ENCODE assay signal across 9 cellular contexts in the genomic region with DNA sequence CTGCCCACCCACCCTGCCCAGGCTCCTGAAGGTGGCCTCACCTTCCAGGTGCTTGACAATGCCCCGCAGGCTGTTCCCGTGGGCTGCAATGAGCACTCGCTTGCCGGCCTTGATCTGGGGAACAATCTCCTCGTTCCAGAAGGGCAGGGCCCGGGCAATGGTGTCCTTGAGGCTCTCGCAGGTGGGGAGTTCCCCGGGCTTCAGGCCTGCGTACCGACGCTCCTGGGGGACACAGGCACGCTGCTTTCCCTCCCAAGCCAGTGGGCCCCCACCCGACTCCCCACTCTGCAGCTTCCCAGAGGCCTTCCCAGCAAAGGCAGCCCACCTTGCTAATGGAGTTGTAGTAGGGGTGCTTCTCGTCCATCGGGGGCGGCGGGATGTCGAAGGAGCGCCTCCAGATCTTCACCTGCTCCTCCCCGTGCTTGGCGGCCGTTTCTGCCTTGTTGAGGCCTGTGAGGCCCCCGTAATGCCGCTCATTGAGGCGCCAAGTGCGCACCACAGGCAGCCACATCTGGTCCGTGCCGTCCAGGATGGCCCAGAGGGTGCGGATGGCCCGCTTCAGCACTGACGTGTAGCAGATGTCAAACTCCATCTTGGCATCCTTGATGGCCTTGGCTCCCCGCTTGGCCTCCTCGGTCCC. TPM values are rescaled to one million over a fixed set of nuclear protein-coding genes. Genes with fewer than 3 reads are reported as not detected.
A peak's percentile ranks its signal among the peaks of the same experiment; 100 is the strongest.
DNase-seq lines count a peak whose midpoint lies in the region; ATAC-seq lines count a peak whose summit lies in the region.
"Had no signal": no experiment of that assay in that cellular context is flagged by ENCODE, and none has a peak within 500 bp of the region (broad histone marks: within the 10 kb centered on the region; RNA-seq: fewer than 3 reads in every experiment).

No MANE protein-coding gene starts in this region.

- H3K4me2 ChIP-seq in mesenchymal stem cell (ENCODE audit: low read length, poor library complexity, severe bottlenecking), result no peak overlapping the region

- intact Hi-C loops in Right ventricle myocardium superior (cut with DNase I), result no loop called here

- no peak overlapping the region for H3K4ac ChIP-seq in mesenchymal stem cell (ENCODE audit: low read depth in 1 of 2, low read length in 2 of 2)

- H4K8ac ChIP-seq in mesenchymal stem cell (ENCODE audit: low read length), result no peak overlapping the region

- peaks cover 9% of the 10 kb centered on the region for H3K4me1 ChIP-seq in rectal smooth muscle tissue (ENCODE audit: control insufficient read depth, insufficient read depth, low read length)
- H3K4me1 ChIP-seq in mesenchymal stem cell (ENCODE audit: control insufficient read depth, insufficient read depth, low read depth, low read length), result peaks cover 17% of the 10 kb centered on the region

- peaks cover 2% of the 10 kb centered on the region for H3K79me1 ChIP-seq in mesenchymal stem cell (replicated peaks; ENCODE audit: low read length, poor library complexity, severe bottlenecking)

- no peak overlapping the region for H2BK12ac ChIP-seq in mesenchymal stem cell (ENCODE audit: low read length in 2 of 2)

- H3K9me3 ChIP-seq in mesenchymal stem cell (ENCODE audit: control insufficient read depth, low read length), result no peaks in the 10 kb centered on the region

- no peak overlapping the region for H2BK5ac ChIP-seq in mesenchymal stem cell (ENCODE audit: low read depth, low read length, poor library complexity, severe bottlenecking)

- 66% methylated on average over 27 of the region's 33 CpGs for WGBS in mesenchymal stem cell

- H2BK120ac ChIP-seq in mesenchymal stem cell (ENCODE audit: low read depth, low read length), result no peak overlapping the region

- no peak overlapping the region for H2BK15ac ChIP-seq in mesenchymal stem cell (ENCODE audit: low read depth, poor library complexity, severe bottlenecking)

- H3K4me3 ChIP-seq in rectal smooth muscle tissue (ENCODE audit: low read length) (peak overlapping the region; percentile 5), mesenchymal stem cell (ENCODE audit: insufficient read depth in 1 of 2, low read depth in 1 of 2, low read length in 2 of 2) (no peak overlapping the region)

- H3K23ac ChIP-seq in mesenchymal stem cell (ENCODE audit: low read length in 2 of 2), result peak overlapping the region in 1 of 2 experiments; percentile 34

- H3K18ac ChIP-seq in mesenchymal stem cell (ENCODE audit: low read depth in 1 of 2, low read length in 2 of 2), result peak overlapping the region in 1 of 2 experiments; percentile 54

- H4K91ac ChIP-seq in mesenchymal stem cell (ENCODE audit: low read length), result no peak overlapping the region

- peak; percentile 74 for DNase-seq in DMS 273 (lab: John Stamatoyannopoulos, UW; ENCODE audit: unreplicated experiment)
- no peak for DNase-seq in DMS 273 treated with DMSO at 0.1 percent for 48 hours (lab: John Stamatoyannopoulos, UW)
- peak; percentile 48 for DNase-seq in RPMI7951 (ENCODE audit: low read depth)
- no peak for DNase-seq in Right ventricle myocardium superior
- no peak for DNase-seq in mesenchymal stem cell
- DNase-seq in AG08395 (ENCODE audit: low spot score), result no peak

- H2AK5ac ChIP-seq in mesenchymal stem cell (ENCODE audit: low read length, severe bottlenecking), result no peak overlapping the region

- H3K14ac ChIP-seq in mesenchymal stem cell (ENCODE audit: low read length in 2 of 2), result no peak overlapping the region

- no peak overlapping the region for H3K27ac ChIP-seq in rectal smooth muscle tissue (ENCODE audit: low read depth, low read length)
- no peak overlapping the region for H3K27ac ChIP-seq in mesenchymal stem cell (ENCODE audit: low read length, poor library complexity, severe bottlenecking)

- peak; percentile 5 for ATAC-seq in Right ventricle myocardium superior (ENCODE audit: poor library complexity)
- ATAC-seq in GM19023 (IDR thresholded peaks at IDR 0.05; ENCODE audit: unreplicated experiment), result no peak

- H3K36me3 ChIP-seq in rectal smooth muscle tissue (ENCODE audit: control insufficient read depth, insufficient read depth, low read length), result peaks cover 11% of the 10 kb centered on the region
- peaks cover 25 to 31% of the 10 kb centered on the region in 2 experiments for H3K36me3 ChIP-seq in mesenchymal stem cell (ENCODE audit: control insufficient read depth in 1 of 2, insufficient read depth in 2 of 2, low read depth in 1 of 2, low read length in 2 of 2)

- H3K27me3 ChIP-seq in rectal smooth muscle tissue (ENCODE audit: control insufficient read depth, insufficient read depth, low read length) (no peaks in the 10 kb centered on the region), mesenchymal stem cell (ENCODE audit: control insufficient read depth in 1 of 2, insufficient read depth in 1 of 2, low read length in 2 of 2) (no peaks in the 10 kb centered on the region)

- no peak overlapping the region for H3K9ac ChIP-seq in rectal smooth muscle tissue (ENCODE audit: low read length)
- no peak overlapping the region for H3K9ac ChIP-seq in mesenchymal stem cell (ENCODE audit: low read length)

- H2AFZ ChIP-seq in mesenchymal stem cell (ENCODE audit: low read depth, low read length), result no peak overlapping the region

RNA-seq across cellular contexts. Expression of a gene that starts 0.5 kb away (rescaled TPM):
- 0.36 and 0.78 TPM in 2 replicates for total RNA-seq in RPMI7951 (2014; rRNA removed; shearing (Covaris generic))
- total RNA-seq in Right ventricle myocardium superior, result 1,131 TPM
- polyA plus RNA-seq in mesenchymal stem cell (2013, experiment 1 of 2), result not detected
- polyA plus RNA-seq in mesenchymal stem cell (2013, experiment 2 of 2), result not detected
- total RNA-seq: A172 had no signal

RNA-seq across cellular contexts. Expression of a gene that starts 17.4 kb away (rescaled TPM):
- 13.1 and 35.0 TPM in 2 replicates for total RNA-seq in RPMI7951 (2014; rRNA removed; shearing (Covaris generic))
- 15.5 TPM for total RNA-seq in Right ventricle myocardium superior
- polyA plus RNA-seq in mesenchymal stem cell (2013, experiment 1 of 2), result 6.5 TPM
- 5.7 TPM for polyA plus RNA-seq in mesenchymal stem cell (2013, experiment 2 of 2)

RNA-seq across cellular contexts. Expression of a gene that starts 20.4 kb away (rescaled TPM):
- total RNA-seq in RPMI7951 (2014; rRNA removed; shearing (Covaris generic)), result 123 and 148 TPM in 2 replicates
- total RNA-seq in Right ventricle myocardium superior, result 28.0 TPM
- polyA plus RNA-seq in mesenchymal stem cell (2013, experiment 1 of 2), result 51.9 TPM
- polyA plus RNA-seq in mesenchymal stem cell (2013, experiment 2 of 2), result 52.3 TPM

RNA-seq across cellular contexts. Expression of a gene that starts 39.2 kb away (rescaled TPM):
- 73.7 and 79.7 TPM in 2 replicates for total RNA-seq in RPMI7951 (2014; rRNA removed; shearing (Covaris generic))
- 12.4 TPM for total RNA-seq in Right ventricle myocardium superior
- 95.5 TPM for polyA plus RNA-seq in mesenchymal stem cell (2013, experiment 1 of 2)
- 88.2 TPM for polyA plus RNA-seq in mesenchymal stem cell (2013, experiment 2 of 2)
- total RNA-seq: A172 had no signal

RNA-seq across cellular contexts. Expression of a gene that starts 58.4 kb away (rescaled TPM):
- total RNA-seq in RPMI7951 (2014; rRNA removed; shearing (Covaris generic)), result 193 and 210 TPM in 2 replicates
- 75.3 TPM for total RNA-seq in Right ventricle myocardium superior
- polyA plus RNA-seq in mesenchymal stem cell (2013, experiment 1 of 2), result 59.3 TPM
- 56.2 TPM for polyA plus RNA-seq in mesenchymal stem cell (2013, experiment 2 of 2)

Comparison
In these comparisons a context has a peak if more than half of its experiments do, and no peak if none do; other contexts are left out.
1. DNase-seq: peak in DMS 273 (single experiment) and RPMI7951 (single experiment); none in DMS 273 treated with DMSO at 0.1 percent for 48 hours (single experiment), Right ventricle myocardium superior (single experiment), mesenchymal stem cell (single experiment) and AG08395 (single experiment).
2. RNA of a gene that starts 0.5 kb away (total RNA-seq): 1,131 TPM in Right ventricle myocardium superior (single experiment); 0.36 to 0.78 TPM in RPMI7951; every median in the first group is over 100 times any median in the second.